11 cellular contexts compared by ENCODE assay signal in the genomic region with DNA sequence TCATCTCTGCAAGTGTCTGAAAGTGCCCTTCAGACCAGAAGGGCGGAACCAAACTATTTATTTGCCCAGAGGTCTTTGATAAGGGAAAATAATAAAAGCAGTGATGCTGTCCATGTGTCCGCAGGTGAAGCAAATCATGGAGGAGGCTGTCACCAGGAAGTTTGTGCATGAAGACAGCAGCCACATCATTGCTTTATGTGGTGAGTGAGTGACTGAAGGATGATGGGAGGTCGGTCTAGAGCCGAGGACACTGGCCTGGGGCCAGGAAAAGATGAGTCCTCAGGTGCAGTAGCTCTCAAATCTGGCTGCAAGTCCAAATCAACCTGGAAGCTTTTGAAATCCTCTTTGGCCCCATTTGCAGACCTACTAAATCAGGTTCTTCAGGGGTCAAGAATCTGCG. TPM values are rescaled to one million over a fixed set of nuclear protein-coding genes. Genes with fewer than 3 reads are reported as not detected.
A peak's percentile ranks its signal among the peaks of the same experiment; 100 is the strongest.
DNase-seq lines count a peak whose midpoint lies in the region; ATAC-seq and TF ChIP-seq lines count a peak whose summit lies in the region.
"Had no signal": no experiment of that assay in that cellular context is flagged by ENCODE, and none has a peak within 500 bp of the region (broad histone marks: within the 10 kb centered on the region; RNA-seq: fewer than 3 reads in every experiment).

No MANE protein-coding gene starts in this region.

- WGBS in prostate gland: 67% methylated on average over 5 of the region's 5 CpGs

- H3K9me3 Mint-ChIP-seq in CD8-positive, alpha-beta T cell: no peaks in the 10 kb centered on the region
- H3K9me3 Mint-ChIP-seq in activated T-cell treated with anti-CD3 and anti-CD28 coated beads, Interleukin-2, amount 50 U/mL, for 4 hours: no peaks in the 10 kb centered on the region
- H3K9me3 Mint-ChIP-seq in chondrocyte (ENCODE audit: low read depth): no peaks in the 10 kb centered on the region
- H3K9me3 Mint-ChIP-seq: dendritic cell treated with granulocyte-macrophage colony-stimulating factor and Interleukin-4, amounts not matched to agents 40 ng/mL and 50 ng/mL, for 4 days had no signal

- intact Hi-C loops in CD8-positive, alpha-beta T cell (cut with DNase I, micrococcal nuclease): no loop called here
- intact Hi-C loops in prostate gland (cut with DNase I): no loop called here

- CTCF ChIA-PET in CD8-positive, alpha-beta T cell (lab: Charles Lee): interaction anchor here (3.1 kb wide), 1 partner anchor 10 kb away, joined by 19 read pairs; no protein-coding TSS in a partner anchor

- peaks cover 42% of the 10 kb centered on the region for H3K36me3 Mint-ChIP-seq in CD8-positive, alpha-beta T cell
- H3K36me3 Mint-ChIP-seq in activated T-cell treated with anti-CD3 and anti-CD28 coated beads, Interleukin-2, amount 50 U/mL, for 4 hours (ENCODE audit: insufficient read depth): peaks cover 7% of the 10 kb centered on the region
- peaks cover 3% of the 10 kb centered on the region for H3K36me3 Mint-ChIP-seq in chondrocyte (ENCODE audit: low read depth)

- H3K27me3 ChIP-seq in CD8-positive, alpha-beta T cell (ENCODE audit: insufficient read depth, low read length): no peaks in the 10 kb centered on the region
- H3K27me3 ChIP-seq in prostate gland (replicated peaks; ENCODE audit: insufficient read depth): no peaks in the 10 kb centered on the region

- peak; percentile 36 for ATAC-seq in CD8-positive, alpha-beta T cell
- peak; percentile 66 for ATAC-seq in activated T-cell treated with anti-CD3 and anti-CD28 coated beads, Interleukin-2, amount 50 U/mL, for 4 hours
- ATAC-seq in HG02798 (IDR thresholded peaks at IDR 0.05; ENCODE audit: poor library complexity, unreplicated experiment): no peak
- ATAC-seq: GM12878 had no signal

- POLR2A ChIA-PET in CD8-positive, alpha-beta T cell (lab: Charles Lee): no interaction called here

- H3K4me1 ChIP-seq in CD8-positive, alpha-beta T cell (ENCODE audit: insufficient read depth, low read length): peaks cover 16% of the 10 kb centered on the region
- peaks cover 15% of the 10 kb centered on the region for H3K4me1 ChIP-seq in prostate gland (replicated peaks)

- no peaks in the 10 kb centered on the region for H3K27me3 Mint-ChIP-seq in CD8-positive, alpha-beta T cell (ENCODE audit: low read depth)
- H3K27me3 Mint-ChIP-seq in activated T-cell treated with anti-CD3 and anti-CD28 coated beads, Interleukin-2, amount 50 U/mL, for 4 hours (ENCODE audit: low read depth): no peaks in the 10 kb centered on the region
- no peaks in the 10 kb centered on the region for H3K27me3 Mint-ChIP-seq in chondrocyte (ENCODE audit: low read depth)
- H3K27me3 Mint-ChIP-seq: dendritic cell treated with granulocyte-macrophage colony-stimulating factor and Interleukin-4, amounts not matched to agents 40 ng/mL and 50 ng/mL, for 4 days had no signal

- no peaks in the 10 kb centered on the region for H3K9me3 ChIP-seq in CD8-positive, alpha-beta T cell (ENCODE audit: low read length)
- H3K9me3 ChIP-seq in prostate gland: no peaks in the 10 kb centered on the region

- TF ChIP-seq POLR2A in prostate gland (IDR thresholded peaks at IDR 0.05): no peak

- no peak overlapping the region for H3K27ac ChIP-seq in CD8-positive, alpha-beta T cell (ENCODE audit: low read depth, low read length)
- peak overlapping the region; percentile 87 to 91 for H3K27ac ChIP-seq in prostate gland
- H3K27ac ChIP-seq: WERI-Rb-1 had no signal

- TF ChIP-seq CTCF in CD8-positive, alpha-beta T cell (IDR thresholded peaks at IDR 0.05): no peak
- TF ChIP-seq CTCF in prostate gland (IDR thresholded peaks at IDR 0.05) (no peak), chondrocyte (IDR thresholded peaks at IDR 0.05) (no peak)

- H3K27ac Mint-ChIP-seq in CD8-positive, alpha-beta T cell: no peak overlapping the region
- H3K27ac Mint-ChIP-seq in chondrocyte (ENCODE audit: unreplicated experiment): no peak overlapping the region
- H3K27ac Mint-ChIP-seq: dendritic cell treated with granulocyte-macrophage colony-stimulating factor and Interleukin-4, amounts not matched to agents 40 ng/mL and 50 ng/mL, for 4 days had no signal

- H3K4me1 Mint-ChIP-seq in CD8-positive, alpha-beta T cell (ENCODE audit: low read depth): peaks cover 26% of the 10 kb centered on the region
- H3K4me1 Mint-ChIP-seq in activated T-cell treated with anti-CD3 and anti-CD28 coated beads, Interleukin-2, amount 50 U/mL, for 4 hours (ENCODE audit: low read depth): peaks cover 16% of the 10 kb centered on the region
- H3K4me1 Mint-ChIP-seq in chondrocyte (ENCODE audit: low read depth): peaks cover 12% of the 10 kb centered on the region

- no peaks in the 10 kb centered on the region for H3K36me3 ChIP-seq in CD8-positive, alpha-beta T cell (ENCODE audit: insufficient read depth, low read length)
- H3K36me3 ChIP-seq in prostate gland: no peaks in the 10 kb centered on the region

- no peak overlapping the region for H3K4me3 ChIP-seq in CD8-positive, alpha-beta T cell (ENCODE audit: low read depth, low read length)
- H3K4me3 ChIP-seq in prostate gland: no peak overlapping the region
- H3K4me3 ChIP-seq: GM12878 had no signal

- DNase-seq in CD8-positive, alpha-beta T cell: peak in 5 of 7 experiments; percentile 26 to 59 (median 51)
- peak; percentile 22 for DNase-seq in NCI-H2029 (lab: John Stamatoyannopoulos, UW)
- peak; percentile 40 for DNase-seq in activated T-cell treated with anti-CD3 and anti-CD28 coated beads, Interleukin-2, amount 50 U/mL, for 4 hours
- no peak for DNase-seq in prostate gland (ENCODE audit: low spot score)
- no peak for DNase-seq in chondrocyte (ENCODE audit: low spot score)
- no peak for DNase-seq in SHP77 treated with DMSO at 0.1 percent for 48 hours (lab: John Stamatoyannopoulos, UW)
- DNase-seq: NCI-H187, WERI-Rb-1 had no signal

- H3K4me3 Mint-ChIP-seq in CD8-positive, alpha-beta T cell: no peak overlapping the region
- H3K4me3 Mint-ChIP-seq in activated T-cell treated with anti-CD3 and anti-CD28 coated beads, Interleukin-2, amount 50 U/mL, for 4 hours: no peak overlapping the region
- no peak overlapping the region for H3K4me3 Mint-ChIP-seq in chondrocyte (ENCODE audit: unreplicated experiment)
- H3K4me3 Mint-ChIP-seq: dendritic cell treated with granulocyte-macrophage colony-stimulating factor and Interleukin-4, amounts not matched to agents 40 ng/mL and 50 ng/mL, for 4 days had no signal

RNA-seq across cellular contexts. Expression of a gene that starts 6.1 kb away (rescaled TPM):
- 100 to 1,000 TPM; 176 to 189 TPM for total RNA-seq in CD8-positive, alpha-beta T cell
- total RNA-seq in activated T-cell treated with anti-CD3 and anti-CD28 coated beads, Interleukin-2, amount 50 U/mL, for 4 hours: 10 to 100 TPM; 40.1 to 41.3 (median 40.6) TPM
- 100 to 1,000 TPM; 118 to 172 TPM for total RNA-seq in prostate gland
- 43.2 to 52.6 TPM (median 43.2 TPM) in 3 replicates for total RNA-seq in chondrocyte

RNA-seq across cellular contexts. Expression of a gene that starts 7.2 kb away (rescaled TPM):
- total RNA-seq in CD8-positive, alpha-beta T cell: 10 to 100 TPM; 36.5 to 39.6 TPM
- total RNA-seq in activated T-cell treated with anti-CD3 and anti-CD28 coated beads, Interleukin-2, amount 50 U/mL, for 4 hours: 100 to 1,000 TPM; 143 to 159 (median 156) TPM
- total RNA-seq in prostate gland: 10 to 100 TPM; 34.8 to 42.9 TPM
- 21.1 to 24.5 TPM (median 21.6 TPM) in 3 replicates for total RNA-seq in chondrocyte

RNA-seq across cellular contexts. Expression of a gene that starts 39.7 kb away (rescaled TPM):
- 1 to 10 TPM; 1.8 to 2.9 TPM for total RNA-seq in CD8-positive, alpha-beta T cell
- 1 to 10 TPM; 2.5 to 6.5 (median 6.1) TPM for total RNA-seq in activated T-cell treated with anti-CD3 and anti-CD28 coated beads, Interleukin-2, amount 50 U/mL, for 4 hours
- 10 to 100 TPM; 10.8 to 27.5 TPM for total RNA-seq in prostate gland
- total RNA-seq in chondrocyte: 14.7 to 16.5 TPM (median 14.7 TPM) in 3 replicates

RNA-seq across cellular contexts. Expression of a gene that starts 39.8 kb away (rescaled TPM):
- total RNA-seq in CD8-positive, alpha-beta T cell: 10 to 100 TPM; 36.1 to 37.8 TPM
- total RNA-seq in activated T-cell treated with anti-CD3 and anti-CD28 coated beads, Interleukin-2, amount 50 U/mL, for 4 hours: 10 to 100 TPM; 27.9 to 36.1 (median 30.7) TPM
- total RNA-seq in prostate gland (10 to 100 TPM; 23.8 to 56.0 TPM), chondrocyte (28.7 to 33.6 TPM (median 30.1 TPM) in 3 replicates)

RNA-seq across cellular contexts. Expression of a gene that starts 57.4 kb away (rescaled TPM):
- total RNA-seq in CD8-positive, alpha-beta T cell: 100 to 1,000 TPM; 105 to 114 TPM
- 10 to 100 TPM; 27.8 to 30.7 (median 29.5) TPM for total RNA-seq in activated T-cell treated with anti-CD3 and anti-CD28 coated beads, Interleukin-2, amount 50 U/mL, for 4 hours
- total RNA-seq in prostate gland: 10 to 100 TPM; 14.8 to 32.0 TPM
- 22.7 to 29.8 TPM (median 29.4 TPM) in 3 replicates for total RNA-seq in chondrocyte

Comparison
In these comparisons a context has a peak if more than half of its experiments do, and no peak if none do; other contexts are left out.
1. DNase-seq: peak in CD8-positive, alpha-beta T cell (5 of 7), NCI-H2029 (single experiment) and activated T-cell treated with anti-CD3 and anti-CD28 coated beads, Interleukin-2, amount 50 U/mL, for 4 hours (single experiment); none in prostate gland (single experiment), chondrocyte (single experiment) and SHP77 treated with DMSO at 0.1 percent for 48 hours (single experiment).